ENCODE assay signal across 27 cellular contexts in the genomic region with DNA sequence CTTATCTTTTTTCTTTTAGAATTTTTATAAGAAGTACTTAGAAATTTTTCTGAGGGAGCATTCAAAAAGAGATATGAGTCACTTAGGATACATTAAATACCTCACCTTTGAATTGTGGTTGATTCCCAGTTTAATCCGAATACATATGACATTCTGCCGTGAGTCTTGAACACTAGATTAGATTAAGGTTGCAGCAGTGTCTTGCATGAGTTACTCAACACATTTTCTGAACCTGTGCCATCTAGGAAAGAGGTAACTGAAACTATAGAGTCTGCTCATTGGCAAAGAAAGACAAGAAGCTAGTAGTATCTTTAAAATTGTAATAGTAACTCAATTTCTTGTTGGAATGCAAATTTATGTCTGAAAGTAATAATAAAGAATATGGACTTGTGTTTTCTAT.
"Had no signal": no experiment of that assay in that cellular context is flagged by ENCODE, and none has a peak within 500 bp of the region (broad histone marks: within the 10 kb centered on the region; RNA-seq: fewer than 3 reads in every experiment).

No MANE protein-coding gene starts in this region.

- H3K27ac Mint-ChIP-seq: activated B cell treated with CpG ODN at 0.5 μM for 24 hours; activated CD4-positive, alpha-beta T cell treated with anti-CD3 and anti-CD28 coated beads, Interleukin-2, amount 10 ng/mL, durations not matched to agents 24 days and 14 days; activated naive CD4-positive, alpha-beta T cell treated with anti-CD3 and anti-CD28 coated beads, Interleukin-2, amount 10 ng/mL, durations not matched to agents 7 days and 5 days; activated naive CD8-positive, alpha-beta T cell treated with anti-CD3 and anti-CD28 coated beads for 36 hours; activated T-helper 17 cell treated with anti-CD3 and anti-CD28 coated beads, Interleukin-2, amount 50 U/mL, for 72 hours; IgD-negative memory B cell; T-cell had no signal

- H3K27me3 Mint-ChIP-seq: activated B cell treated with CpG ODN at 0.5 μM for 24 hours; activated CD4-positive, alpha-beta T cell treated with anti-CD3 and anti-CD28 coated beads, Interleukin-2, amount 10 ng/mL, durations not matched to agents 24 days and 14 days; activated naive CD4-positive, alpha-beta T cell treated with anti-CD3 and anti-CD28 coated beads, Interleukin-2, amount 10 ng/mL, durations not matched to agents 7 days and 5 days; activated naive CD8-positive, alpha-beta T cell treated with anti-CD3 and anti-CD28 coated beads for 36 hours; activated T-helper 17 cell treated with anti-CD3 and anti-CD28 coated beads, Interleukin-2, amount 50 U/mL, for 72 hours; central memory CD8-positive, alpha-beta T cell; IgD-negative memory B cell; T-cell had no signal

- H3K4me1 ChIP-seq: adrenal gland, body of pancreas had no signal

- H3K4me3 Mint-ChIP-seq: activated B cell treated with CpG ODN at 0.5 μM for 24 hours; activated CD4-positive, alpha-beta T cell treated with anti-CD3 and anti-CD28 coated beads, Interleukin-2, amount 10 ng/mL, durations not matched to agents 24 days and 14 days; activated naive CD4-positive, alpha-beta T cell treated with anti-CD3 and anti-CD28 coated beads, Interleukin-2, amount 10 ng/mL, durations not matched to agents 7 days and 5 days; activated naive CD8-positive, alpha-beta T cell treated with anti-CD3 and anti-CD28 coated beads for 36 hours; activated T-helper 17 cell treated with anti-CD3 and anti-CD28 coated beads, Interleukin-2, amount 50 U/mL, for 72 hours; central memory CD8-positive, alpha-beta T cell; IgD-negative memory B cell; T-cell had no signal

- H3K27ac ChIP-seq: adrenal gland, body of pancreas, PC-9 had no signal

- H3K4me1 Mint-ChIP-seq: activated B cell treated with CpG ODN at 0.5 μM for 24 hours; activated naive CD4-positive, alpha-beta T cell treated with anti-CD3 and anti-CD28 coated beads, Interleukin-2, amount 10 ng/mL, durations not matched to agents 7 days and 5 days; activated T-helper 17 cell treated with anti-CD3 and anti-CD28 coated beads, Interleukin-2, amount 50 U/mL, for 72 hours; IgD-negative memory B cell had no signal

- H3K4me3 ChIP-seq: adrenal gland, body of pancreas, PC-9 had no signal

- H3K27me3 ChIP-seq: adrenal gland, body of pancreas had no signal

- H3K9me3 Mint-ChIP-seq: activated B cell treated with CpG ODN at 0.5 μM for 24 hours; activated CD4-positive, alpha-beta T cell treated with anti-CD3 and anti-CD28 coated beads, Interleukin-2, amount 10 ng/mL, durations not matched to agents 24 days and 14 days; activated T-helper 17 cell treated with anti-CD3 and anti-CD28 coated beads, Interleukin-2, amount 50 U/mL, for 72 hours; central memory CD8-positive, alpha-beta T cell; T-cell had no signal

- H3K9me3 ChIP-seq: adrenal gland, body of pancreas had no signal

- DNase-seq: activated B cell treated with CpG ODN at 0.5 μM for 24 hours; activated CD4-positive, alpha-beta T cell treated with anti-CD3 and anti-CD28 coated beads for 1 hour; activated CD4-positive, alpha-beta T cell treated with anti-CD3 and anti-CD28 coated beads, Interleukin-2, amount 10 ng/mL, durations not matched to agents 24 days and 14 days; activated CD4-positive, alpha-beta T cell treated with anti-CD3 and anti-CD28 coated beads, Interleukin-2, amount 50 U/mL, for 48 hours; activated CD8-positive, alpha-beta memory T cell treated with anti-CD3 and anti-CD28 coated beads for 24 hours; activated gamma-delta T cell; activated naive CD4-positive, alpha-beta T cell treated with anti-CD3 and anti-CD28 coated beads, Interleukin-2, amount 10 ng/mL, durations not matched to agents 7 days and 5 days; activated naive CD8-positive, alpha-beta T cell treated with anti-CD3 and anti-CD28 coated beads for 36 hours; activated T-cell treated with anti-CD3 and anti-CD28 coated beads, Interleukin-2, amount 50 U/mL, for 48 hours; adrenal gland; aorta; body of pancreas; KG1; NCI-H1105; NCI-H1436; NCI-H1694 treated with DMSO at 0.1 percent for 48 hours; NCI-H2029 treated with DMSO at 0.1 percent for 48 hours; NCI-H510A treated with DMSO at 0.1 percent for 48 hours; NCI-H69; PC-9; SHP77 treated with DMSO at 0.1 percent for 48 hours; T-cell; T-helper 2 cell; T1000 had no signal
